In genomic region chr1:184242507-184242943, GRCh38 we compare ENCODE assay signal across 12 cellular contexts.
A peak's percentile ranks its signal among the peaks of the same experiment; 100 is the strongest.
DNase-seq lines count a peak whose midpoint lies in the region; ATAC-seq and TF ChIP-seq lines count a peak whose summit lies in the region.
"Had no signal": no experiment of that assay in that cellular context is flagged by ENCODE, and none has a peak within 500 bp of the region (broad histone marks: within the 10 kb centered on the region; RNA-seq: fewer than 3 reads in every experiment).

No MANE protein-coding gene starts in this region.

- H2BK120ac ChIP-seq in neuronal stem cell (ENCODE audit: low read depth, low read length), result no peak overlapping the region

- no peaks in the 10 kb centered on the region for H3K4me1 ChIP-seq in neuronal stem cell (ENCODE audit: control insufficient read depth in 2 of 2, insufficient read depth in 1 of 2, low read depth in 1 of 2, low read length in 2 of 2)

- no peak for TF ChIP-seq POLR2A in erythroblast (IDR thresholded peaks at IDR 0.05; ENCODE audit: low read length)

- H2AK5ac ChIP-seq in neuronal stem cell (ENCODE audit: low read depth, low read length), result no peak overlapping the region

- H3K4me2 ChIP-seq in neuronal stem cell (ENCODE audit: insufficient read depth, low read length, poor library complexity, severe bottlenecking), result no peak overlapping the region

- H2BK5ac ChIP-seq in neuronal stem cell (ENCODE audit: low read length), result no peak overlapping the region

- no peak overlapping the region for H3K9ac ChIP-seq in neuronal stem cell (ENCODE audit: low read depth, low read length, poor library complexity)

- no peak overlapping the region for H2BK12ac ChIP-seq in neuronal stem cell (ENCODE audit: low read length)

- no peaks in the 10 kb centered on the region for H3K27me3 ChIP-seq in neuronal stem cell (ENCODE audit: control insufficient read depth in 3 of 3, insufficient read depth in 3 of 3, low read depth in 1 of 3, low read length in 3 of 3)

- H3K4ac ChIP-seq in neuronal stem cell (ENCODE audit: low read length), result no peak overlapping the region

- DNase-seq in ELR (ENCODE audit: low read depth), result peak; percentile 74
- DNase-seq in NCI-H82 treated with DMSO at 0.1 percent for 48 hours (lab: John Stamatoyannopoulos, UW; ENCODE audit: unreplicated experiment), result peak; percentile 99
- DNase-seq in erythroblast (lab: John Stamatoyannopoulos, UW), result peak; percentile 27 to 47
- peak; percentile 21 for DNase-seq in neuronal stem cell (ENCODE audit: low spot score)
- DNase-seq in activated CD4-positive, alpha-beta T cell treated with anti-CD3 and anti-CD28 coated beads for 48 hours, result no peak
- DNase-seq in SKM-1 treated with dmso at 0.1 percent for 144 hours (lab: John Stamatoyannopoulos, UW; ENCODE audit: unreplicated experiment), result no peak
- no peak for DNase-seq in HuH-7.5 (ENCODE audit: low spot score)
- DNase-seq: activated CD4-positive, alpha-beta T cell treated with anti-CD3 and anti-CD28 coated beads, Interleukin-2, amount 10 ng/mL, durations not matched to agents 24 days and 14 days; dorsolateral prefrontal cortex; natural killer cell; NCI-H2029 had no signal

- no peak overlapping the region for H3K18ac ChIP-seq in neuronal stem cell (ENCODE audit: low read length)

- no peaks in the 10 kb centered on the region for H3K9me3 ChIP-seq in neuronal stem cell (replicated peaks in 1 of 2; ENCODE audit: control insufficient read depth in 2 of 2, insufficient read depth in 1 of 2, low read depth in 1 of 2, low read length in 2 of 2)

- H3K23ac ChIP-seq in neuronal stem cell (ENCODE audit: low read depth, low read length, poor library complexity), result no peak overlapping the region

- H4K91ac ChIP-seq in neuronal stem cell (ENCODE audit: low read depth, low read length, poor library complexity), result no peak overlapping the region

- no peaks in the 10 kb centered on the region for H3K36me3 ChIP-seq in neuronal stem cell (replicated peaks in 1 of 2; ENCODE audit: control insufficient read depth in 2 of 2, insufficient read depth in 2 of 2, low read length in 2 of 2)

- no peaks in the 10 kb centered on the region for H3K79me1 ChIP-seq in neuronal stem cell (ENCODE audit: low read depth, low read length)

- no peak overlapping the region for H2BK15ac ChIP-seq in neuronal stem cell (ENCODE audit: low read length)

- H4K8ac ChIP-seq in neuronal stem cell (ENCODE audit: low read depth, low read length), result no peak overlapping the region

- no peak overlapping the region for H3K4me3 ChIP-seq in neuronal stem cell (ENCODE audit: low read length in 2 of 2)
- H3K4me3 ChIP-seq: dorsolateral prefrontal cortex had no signal

- no peak overlapping the region for H3K27ac ChIP-seq in neuronal stem cell (replicated peaks; ENCODE audit: low read length)
- H3K27ac ChIP-seq: dorsolateral prefrontal cortex had no signal

- no peak for ATAC-seq in HG03520 (IDR thresholded peaks at IDR 0.05; ENCODE audit: unreplicated experiment)

- H3K14ac ChIP-seq in neuronal stem cell (ENCODE audit: low read length), result no peak overlapping the region

- WGBS in neuronal stem cell (ENCODE audit: extremely low coverage in 2 of 2, insufficient read length in 2 of 2, insufficient replicate concordance in 1 of 2), 2 donors, result no CpG with 5 or more reads among the region's 2 CpGs

- no peak overlapping the region for H2AFZ ChIP-seq in neuronal stem cell (ENCODE audit: low read length)

Comparison
In these comparisons a context has a peak if more than half of its experiments do, and no peak if none do; other contexts are left out.
1. DNase-seq: peak in ELR (single experiment), NCI-H82 treated with DMSO at 0.1 percent for 48 hours (single experiment), erythroblast (2 of 2) and neuronal stem cell (single experiment); none in activated CD4-positive, alpha-beta T cell treated with anti-CD3 and anti-CD28 coated beads for 48 hours (single experiment), SKM-1 treated with dmso at 0.1 percent for 144 hours (single experiment) and HuH-7.5 (single experiment).